1 cellular context compared by ENCODE assay signal in genomic region chr5:135930029-135930948, GRCh38.
TF ChIP-seq lines count a peak whose summit lies in the region.

No MANE protein-coding gene starts in this region.

TF ChIP-seq in HepG2, 621 proteins besides CTCF, POLR2A, EP300 and RAD21 (continued from another document and continues in another):
- TF ChIP-seq ZNF512 (CRISPR knock-in tag; IDR thresholded peaks at IDR 0.05) (no peak), ZKSCAN5 (CRISPR knock-in tag; IDR thresholded peaks at IDR 0.05) (no peak), ZNF333 (CRISPR knock-in tag; IDR thresholded peaks at IDR 0.05; ENCODE audit: borderline replicate concordance) (no peak; the same call in 1 of the 2 replicates), NR2F1 (CRISPR knock-in tag; IDR thresholded peaks at IDR 0.05) (no peak), DMAP1 (CRISPR knock-in tag; IDR thresholded peaks at IDR 0.05) (no peak), ARID5B (CRISPR knock-in tag; IDR thresholded peaks at IDR 0.05) (peak; percentile 24; the same call in 1 of the 2 replicates), ZNF850 (CRISPR knock-in tag; conservative IDR thresholded peaks at IDR 0.05) (no peak), MIXL1 (CRISPR knock-in tag; IDR thresholded peaks at IDR 0.05) (no peak), NR1H2 (CRISPR knock-in tag; IDR thresholded peaks at IDR 0.05; ENCODE audit: borderline replicate concordance, low read depth) (no peak), U2AF1 (optimal IDR thresholded peaks at IDR 0.05; ENCODE audit: low read depth, low read length) (no peak), GPBP1L1 (CRISPR knock-in tag; IDR thresholded peaks at IDR 0.05) (no peak), ZNF562 (CRISPR knock-in tag; IDR thresholded peaks at IDR 0.05; ENCODE audit: borderline replicate concordance) (no peak), HNRNPUL1 (IDR thresholded peaks at IDR 0.05; ENCODE audit: low read depth, low read length) (no peak), ZNF772 (CRISPR knock-in tag; IDR thresholded peaks at IDR 0.05) (no peak; the same call in 1 of the 2 replicates), NCOA1 (CRISPR knock-in tag; IDR thresholded peaks at IDR 0.05) (no peak), ZNF460 (CRISPR knock-in tag; IDR thresholded peaks at IDR 0.05; ENCODE audit: borderline replicate concordance) (no peak), ZHX2 (IDR thresholded peaks at IDR 0.05; ENCODE audit: low read depth) (no peak), ZHX2 (CRISPR knock-in tag; IDR thresholded peaks at IDR 0.05; ENCODE audit: borderline replicate concordance) (peak; percentile 64; the same call in 1 of the 2 replicates), TBL1XR1 (IDR thresholded peaks at IDR 0.05; ENCODE audit: borderline replicate concordance, low read length, partially characterized antibody) (no peak), SALL1 (CRISPR knock-in tag; IDR thresholded peaks at IDR 0.05) (peak; percentile 68), ZBTB46 (CRISPR knock-in tag; IDR thresholded peaks at IDR 0.05; ENCODE audit: borderline replicate concordance) (no peak), SNAPC4 (CRISPR knock-in tag; IDR thresholded peaks at IDR 0.05) (no peak), ZNF510 (CRISPR knock-in tag; IDR thresholded peaks at IDR 0.05; ENCODE audit: low read depth) (no peak), GZF1 (CRISPR knock-in tag; IDR thresholded peaks at IDR 0.05) (no peak), ZSCAN5A (CRISPR knock-in tag; IDR thresholded peaks at IDR 0.05; ENCODE audit: borderline replicate concordance) (0 out of 2 replicates have a peak, but pooled peaks have one; percentile 38), ONECUT2 (CRISPR knock-in tag; IDR thresholded peaks at IDR 0.05) (no peak), KDM5A (IDR thresholded peaks at IDR 0.05; ENCODE audit: borderline replicate concordance, low read length) (no peak), ZNF207 (IDR thresholded peaks at IDR 0.05; ENCODE audit: borderline replicate concordance) (no peak), TCF12 (IDR thresholded peaks at IDR 0.05) (no peak), TCF12 (CRISPR knock-in tag; IDR thresholded peaks at IDR 0.05) (no peak), ZNF24 (IDR thresholded peaks at IDR 0.05) (no peak), ZNF776 (CRISPR knock-in tag; IDR thresholded peaks at IDR 0.05) (no peak; the same call in 1 of the 2 replicates), ELK4 (CRISPR knock-in tag; IDR thresholded peaks at IDR 0.05; ENCODE audit: borderline replicate concordance) (0 out of 2 replicates have a peak, but pooled peaks have one; percentile 54), ZNF75D (CRISPR knock-in tag; IDR thresholded peaks at IDR 0.05; ENCODE audit: borderline replicate concordance) (no peak), ZMYM2 (CRISPR knock-in tag; IDR thresholded peaks at IDR 0.05) (no peak), ZNF883 (CRISPR knock-in tag; IDR thresholded peaks at IDR 0.05; ENCODE audit: not compliant biosample characterization) (peak; percentile 59), ZNF335 (CRISPR knock-in tag; IDR thresholded peaks at IDR 0.05) (no peak)
